ENCODE assay signal across 1 cellular context in the genomic region with DNA sequence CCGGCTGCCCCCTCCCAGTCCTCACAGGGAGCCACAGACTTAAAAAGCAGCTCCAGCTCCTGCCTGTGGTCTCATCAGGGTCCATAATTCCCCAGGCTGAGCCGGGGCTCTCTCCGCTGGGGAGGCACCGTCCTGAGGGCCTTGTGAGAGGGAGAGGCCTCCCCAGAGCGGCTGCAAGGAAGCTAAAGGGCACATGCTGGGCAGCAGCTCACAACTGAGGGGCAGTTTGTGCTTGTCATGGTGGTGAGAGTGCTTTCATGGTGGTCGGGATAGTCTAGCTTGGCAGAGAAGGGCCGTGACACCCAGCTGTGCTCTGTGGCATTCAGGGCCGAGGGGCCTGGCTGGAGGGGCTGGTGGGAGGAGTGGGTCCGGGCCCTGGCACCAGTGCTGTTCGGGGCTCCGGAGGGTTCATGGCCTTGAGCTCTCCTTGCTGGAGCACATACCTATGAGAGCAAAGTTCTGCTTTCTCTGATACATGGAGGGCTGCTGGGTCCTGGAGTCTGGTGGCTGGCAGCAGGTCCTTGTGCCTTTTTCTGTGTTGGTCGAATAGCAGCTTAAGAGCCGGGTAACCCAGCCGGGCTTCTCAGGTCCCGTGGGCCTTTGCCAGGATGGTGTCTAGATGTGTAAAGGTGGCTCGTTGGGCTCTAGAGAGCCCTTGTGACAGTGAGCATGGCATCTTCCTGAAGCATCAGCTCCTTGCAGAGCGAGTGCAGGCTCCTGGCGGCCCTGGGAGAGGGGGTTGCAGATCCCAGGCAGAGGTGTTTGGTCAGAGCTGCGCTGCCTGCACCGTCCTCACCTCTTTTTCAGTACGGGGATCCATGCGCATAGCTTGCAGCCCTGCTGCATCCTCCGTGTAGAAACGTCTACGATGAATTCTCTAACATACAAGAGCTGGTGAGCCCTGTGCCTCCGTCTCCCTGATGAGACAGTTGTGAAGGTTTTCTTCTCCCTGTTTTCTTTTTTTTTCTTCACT.
TF ChIP-seq lines count a peak whose summit lies in the region.

No MANE protein-coding gene starts in this region.

TF ChIP-seq in HepG2, 621 proteins besides CTCF, POLR2A, EP300 and RAD21 (continued from another document and continues in another):
- TF ChIP-seq, protein P1, sequence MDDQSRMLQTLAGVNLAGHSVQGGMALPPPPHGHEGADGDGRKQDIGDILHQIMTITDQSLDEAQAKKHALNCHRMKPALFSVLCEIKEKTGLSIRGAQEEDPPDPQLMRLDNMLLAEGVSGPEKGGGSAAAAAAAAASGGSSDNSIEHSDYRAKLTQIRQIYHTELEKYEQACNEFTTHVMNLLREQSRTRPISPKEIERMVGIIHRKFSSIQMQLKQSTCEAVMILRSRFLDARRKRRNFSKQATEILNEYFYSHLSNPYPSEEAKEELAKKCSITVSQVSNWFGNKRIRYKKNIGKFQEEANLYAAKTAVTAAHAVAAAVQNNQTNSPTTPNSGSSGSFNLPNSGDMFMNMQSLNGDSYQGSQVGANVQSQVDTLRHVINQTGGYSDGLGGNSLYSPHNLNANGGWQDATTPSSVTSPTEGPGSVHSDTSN (CRISPR knock-in tag; IDR thresholded peaks at IDR 0.05; ENCODE audit: borderline replicate concordance), result no peak
- TF ChIP-seq DR1 (CRISPR knock-in tag; IDR thresholded peaks at IDR 0.05) (no peak), NR2F2 (IDR thresholded peaks at IDR 0.05; ENCODE audit: borderline replicate concordance, low read depth) (no peak), NCOA5 (CRISPR knock-in tag; IDR thresholded peaks at IDR 0.05) (no peak), JUN (CRISPR knock-in tag; IDR thresholded peaks at IDR 0.05) (no peak), TCF7 (IDR thresholded peaks at IDR 0.05; ENCODE audit: low read depth) (no peak), CAMTA2 (CRISPR knock-in tag; IDR thresholded peaks at IDR 0.05; ENCODE audit: borderline replicate concordance) (no peak), DNMT3B (CRISPR knock-in tag; conservative IDR thresholded peaks at IDR 0.05) (no peak), ZNF761 (CRISPR knock-in tag; conservative IDR thresholded peaks at IDR 0.05) (no peak), ZMYM3 (CRISPR knock-in tag; IDR thresholded peaks at IDR 0.05) (no peak), GZF1 (CRISPR knock-in tag; IDR thresholded peaks at IDR 0.05) (no peak), ZNF367 (CRISPR knock-in tag; IDR thresholded peaks at IDR 0.05; ENCODE audit: borderline replicate concordance) (no peak), STAG1 (CRISPR knock-in tag; IDR thresholded peaks at IDR 0.05) (no peak), TCF7L2 (IDR thresholded peaks at IDR 0.05; ENCODE audit: low read depth, low read length) (no peak), JUND (CRISPR knock-in tag; IDR thresholded peaks at IDR 0.05) (no peak), ZFYVE20 (CRISPR knock-in tag; IDR thresholded peaks at IDR 0.05; ENCODE audit: borderline replicate concordance, low read depth) (no peak), ZBTB8A (CRISPR knock-in tag; IDR thresholded peaks at IDR 0.05; ENCODE audit: borderline replicate concordance, low read depth) (no peak), CEBPG (CRISPR knock-in tag; IDR thresholded peaks at IDR 0.05) (no peak), FOXM1 (CRISPR knock-in tag; IDR thresholded peaks at IDR 0.05) (no peak)
- TF ChIP-seq, protein P2, sequence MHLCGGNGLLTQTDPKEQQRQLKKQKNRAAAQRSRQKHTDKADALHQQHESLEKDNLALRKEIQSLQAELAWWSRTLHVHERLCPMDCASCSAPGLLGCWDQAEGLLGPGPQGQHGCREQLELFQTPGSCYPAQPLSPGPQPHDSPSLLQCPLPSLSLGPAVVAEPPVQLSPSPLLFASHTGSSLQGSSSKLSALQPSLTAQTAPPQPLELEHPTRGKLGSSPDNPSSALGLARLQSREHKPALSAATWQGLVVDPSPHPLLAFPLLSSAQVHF (CRISPR knock-in tag; IDR thresholded peaks at IDR 0.05), result no peak
- TF ChIP-seq, protein P3, sequence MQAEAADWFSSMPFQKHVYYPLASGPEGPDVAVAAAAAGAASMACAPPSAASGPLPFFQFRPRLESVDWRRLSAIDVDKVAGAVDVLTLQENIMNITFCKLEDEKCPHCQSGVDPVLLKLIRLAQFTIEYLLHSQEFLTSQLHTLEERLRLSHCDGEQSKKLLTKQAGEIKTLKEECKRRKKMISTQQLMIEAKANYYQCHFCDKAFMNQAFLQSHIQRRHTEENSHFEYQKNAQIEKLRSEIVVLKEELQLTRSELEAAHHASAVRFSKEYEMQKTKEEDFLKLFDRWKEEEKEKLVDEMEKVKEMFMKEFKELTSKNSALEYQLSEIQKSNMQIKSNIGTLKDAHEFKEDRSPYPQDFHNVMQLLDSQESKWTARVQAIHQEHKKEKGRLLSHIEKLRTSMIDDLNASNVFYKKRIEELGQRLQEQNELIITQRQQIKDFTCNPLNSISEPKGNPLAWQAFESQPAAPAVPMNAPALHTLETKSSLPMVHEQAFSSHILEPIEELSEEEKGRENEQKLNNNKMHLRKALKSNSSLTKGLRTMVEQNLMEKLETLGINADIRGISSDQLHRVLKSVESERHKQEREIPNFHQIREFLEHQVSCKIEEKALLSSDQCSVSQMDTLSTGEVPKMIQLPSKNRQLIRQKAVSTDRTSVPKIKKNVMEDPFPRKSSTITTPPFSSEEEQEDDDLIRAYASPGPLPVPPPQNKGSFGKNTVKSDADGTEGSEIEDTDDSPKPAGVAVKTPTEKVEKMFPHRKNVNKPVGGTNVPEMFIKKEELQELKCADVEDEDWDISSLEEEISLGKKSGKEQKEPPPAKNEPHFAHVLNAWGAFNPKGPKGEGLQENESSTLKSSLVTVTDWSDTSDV (CRISPR knock-in tag; IDR thresholded peaks at IDR 0.05), result no peak
- TF ChIP-seq, protein P4, sequence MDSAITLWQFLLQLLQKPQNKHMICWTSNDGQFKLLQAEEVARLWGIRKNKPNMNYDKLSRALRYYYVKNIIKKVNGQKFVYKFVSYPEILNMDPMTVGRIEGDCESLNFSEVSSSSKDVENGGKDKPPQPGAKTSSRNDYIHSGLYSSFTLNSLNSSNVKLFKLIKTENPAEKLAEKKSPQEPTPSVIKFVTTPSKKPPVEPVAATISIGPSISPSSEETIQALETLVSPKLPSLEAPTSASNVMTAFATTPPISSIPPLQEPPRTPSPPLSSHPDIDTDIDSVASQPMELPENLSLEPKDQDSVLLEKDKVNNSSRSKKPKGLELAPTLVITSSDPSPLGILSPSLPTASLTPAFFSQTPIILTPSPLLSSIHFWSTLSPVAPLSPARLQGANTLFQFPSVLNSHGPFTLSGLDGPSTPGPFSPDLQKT (CRISPR knock-in tag; IDR thresholded peaks at IDR 0.05; ENCODE audit: borderline replicate concordance), result no peak
- TF ChIP-seq, protein P5, sequence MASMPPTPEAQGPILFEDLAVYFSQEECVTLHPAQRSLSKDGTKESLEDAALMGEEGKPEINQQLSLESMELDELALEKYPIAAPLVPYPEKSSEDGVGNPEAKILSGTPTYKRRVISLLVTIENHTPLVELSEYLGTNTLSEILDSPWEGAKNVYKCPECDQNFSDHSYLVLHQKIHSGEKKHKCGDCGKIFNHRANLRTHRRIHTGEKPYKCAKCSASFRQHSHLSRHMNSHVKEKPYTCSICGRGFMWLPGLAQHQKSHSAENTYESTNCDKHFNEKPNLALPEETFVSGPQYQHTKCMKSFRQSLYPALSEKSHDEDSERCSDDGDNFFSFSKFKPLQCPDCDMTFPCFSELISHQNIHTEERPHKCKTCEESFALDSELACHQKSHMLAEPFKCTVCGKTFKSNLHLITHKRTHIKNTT (CRISPR knock-in tag; IDR thresholded peaks at IDR 0.05), result no peak
- TF ChIP-seq, protein P6, sequence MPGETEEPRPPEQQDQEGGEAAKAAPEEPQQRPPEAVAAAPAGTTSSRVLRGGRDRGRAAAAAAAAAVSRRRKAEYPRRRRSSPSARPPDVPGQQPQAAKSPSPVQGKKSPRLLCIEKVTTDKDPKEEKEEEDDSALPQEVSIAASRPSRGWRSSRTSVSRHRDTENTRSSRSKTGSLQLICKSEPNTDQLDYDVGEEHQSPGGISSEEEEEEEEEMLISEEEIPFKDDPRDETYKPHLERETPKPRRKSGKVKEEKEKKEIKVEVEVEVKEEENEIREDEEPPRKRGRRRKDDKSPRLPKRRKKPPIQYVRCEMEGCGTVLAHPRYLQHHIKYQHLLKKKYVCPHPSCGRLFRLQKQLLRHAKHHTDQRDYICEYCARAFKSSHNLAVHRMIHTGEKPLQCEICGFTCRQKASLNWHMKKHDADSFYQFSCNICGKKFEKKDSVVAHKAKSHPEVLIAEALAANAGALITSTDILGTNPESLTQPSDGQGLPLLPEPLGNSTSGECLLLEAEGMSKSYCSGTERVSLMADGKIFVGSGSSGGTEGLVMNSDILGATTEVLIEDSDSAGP (CRISPR knock-in tag; IDR thresholded peaks at IDR 0.05; ENCODE audit: borderline replicate concordance), result no peak; the same call in 1 of the 2 replicates
- TF ChIP-seq, protein P7, sequence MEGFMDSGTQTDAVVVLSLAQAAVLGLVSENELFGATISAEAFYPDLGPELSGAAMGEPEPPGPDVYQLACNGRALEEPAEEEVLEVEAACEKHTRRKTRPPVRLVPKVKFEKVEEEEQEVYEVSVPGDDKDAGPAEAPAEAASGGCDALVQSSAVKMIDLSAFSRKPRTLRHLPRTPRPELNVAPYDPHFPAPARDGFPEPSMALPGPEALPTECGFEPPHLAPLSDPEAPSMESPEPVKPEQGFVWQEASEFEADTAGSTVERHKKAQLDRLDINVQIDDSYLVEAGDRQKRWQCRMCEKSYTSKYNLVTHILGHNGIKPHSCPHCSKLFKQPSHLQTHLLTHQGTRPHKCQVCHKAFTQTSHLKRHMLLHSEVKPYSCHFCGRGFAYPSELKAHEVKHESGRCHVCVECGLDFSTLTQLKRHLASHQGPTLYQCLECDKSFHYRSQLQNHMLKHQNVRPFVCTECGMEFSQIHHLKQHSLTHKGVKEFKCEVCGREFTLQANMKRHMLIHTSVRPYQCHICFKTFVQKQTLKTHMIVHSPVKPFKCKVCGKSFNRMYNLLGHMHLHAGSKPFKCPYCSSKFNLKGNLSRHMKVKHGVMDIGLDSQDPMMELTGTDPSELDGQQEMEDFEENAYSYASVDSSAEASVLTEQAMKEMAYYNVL (CRISPR knock-in tag; IDR thresholded peaks at IDR 0.05; ENCODE audit: borderline replicate concordance), result peak; percentile 73; the same call in 1 of the 2 replicates
- TF ChIP-seq, protein P8, sequence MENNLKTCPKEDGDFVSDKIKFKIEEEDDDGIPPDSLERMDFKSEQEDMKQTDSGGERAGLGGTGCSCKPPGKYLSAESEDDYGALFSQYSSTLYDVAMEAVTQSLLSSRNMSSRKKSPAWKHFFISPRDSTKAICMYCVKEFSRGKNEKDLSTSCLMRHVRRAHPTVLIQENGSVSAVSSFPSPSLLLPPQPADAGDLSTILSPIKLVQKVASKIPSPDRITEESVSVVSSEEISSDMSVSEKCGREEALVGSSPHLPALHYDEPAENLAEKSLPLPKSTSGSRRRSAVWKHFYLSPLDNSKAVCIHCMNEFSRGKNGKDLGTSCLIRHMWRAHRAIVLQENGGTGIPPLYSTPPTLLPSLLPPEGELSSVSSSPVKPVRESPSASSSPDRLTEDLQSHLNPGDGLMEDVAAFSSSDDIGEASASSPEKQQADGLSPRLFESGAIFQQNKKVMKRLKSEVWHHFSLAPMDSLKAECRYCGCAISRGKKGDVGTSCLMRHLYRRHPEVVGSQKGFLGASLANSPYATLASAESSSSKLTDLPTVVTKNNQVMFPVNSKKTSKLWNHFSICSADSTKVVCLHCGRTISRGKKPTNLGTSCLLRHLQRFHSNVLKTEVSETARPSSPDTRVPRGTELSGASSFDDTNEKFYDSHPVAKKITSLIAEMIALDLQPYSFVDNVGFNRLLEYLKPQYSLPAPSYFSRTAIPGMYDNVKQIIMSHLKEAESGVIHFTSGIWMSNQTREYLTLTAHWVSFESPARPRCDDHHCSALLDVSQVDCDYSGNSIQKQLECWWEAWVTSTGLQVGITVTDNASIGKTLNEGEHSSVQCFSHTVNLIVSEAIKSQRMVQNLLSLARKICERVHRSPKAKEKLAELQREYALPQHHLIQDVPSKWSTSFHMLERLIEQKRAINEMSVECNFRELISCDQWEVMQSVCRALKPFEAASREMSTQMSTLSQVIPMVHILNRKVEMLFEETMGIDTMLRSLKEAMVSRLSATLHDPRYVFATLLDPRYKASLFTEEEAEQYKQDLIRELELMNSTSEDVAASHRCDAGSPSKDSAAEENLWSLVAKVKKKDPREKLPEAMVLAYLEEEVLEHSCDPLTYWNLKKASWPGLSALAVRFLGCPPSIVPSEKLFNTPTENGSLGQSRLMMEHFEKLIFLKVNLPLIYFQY (CRISPR knock-in tag; IDR thresholded peaks at IDR 0.05; ENCODE audit: borderline replicate concordance), result peak; percentile 8; the same call in 1 of the 2 replicates
